32 cellular contexts compared by ENCODE assay signal in genomic region chr7:48627153-48627552, GRCh38.
"Had no signal": no experiment of that assay in that cellular context is flagged by ENCODE, and none has a peak within 500 bp of the region (broad histone marks: within the 10 kb centered on the region; RNA-seq: fewer than 3 reads in every experiment).

No MANE protein-coding gene starts in this region.

- H3K9me3 Mint-ChIP-seq: activated CD4-positive, alpha-beta memory T cell treated with anti-CD3 and anti-CD28 coated beads, Interleukin-2, amount 10 ng/mL, durations not matched to agents 7 days and 5 days; activated CD4-positive, alpha-beta T cell treated with anti-CD3 and anti-CD28 coated beads, Interleukin-2, amount 10 ng/mL, durations not matched to agents 24 days and 14 days; activated naive CD4-positive, alpha-beta T cell treated with anti-CD3 and anti-CD28 coated beads for 36 hours; activated T-helper 1 cell treated with anti-CD3 and anti-CD28 coated beads, Interleukin-12 subunit alpha, Interleukin-12 subunit beta, Interleukin-2, Interleukin-4 antibody, amounts not matched to agents 30 ng/mL and 10 ng/mL and 1 ng/mL, durations not matched to agents 14 hours and 24 hours and 36 hours; activated T-helper 2 cell treated with anti-CD3 and anti-CD28 coated beads, Interferon-gamma antibody, Interleukin-2, Interleukin-4, amounts not matched to agents 10 μg/mL and 5 μg/mL and 100 μg/mL, durations not matched to agents 14 hours and 24 hours and 36 hours had no signal

- ATAC-seq: activated CD4-positive, CD25-positive, alpha-beta regulatory T cell treated with anti-CD3 and anti-CD28 coated beads, Interleukin-2, amount 50 U/mL, for 24 hours; activated CD8-positive, alpha-beta memory T cell treated with anti-CD3 and anti-CD28 coated beads, Interleukin-2, amount 10 ng/mL, durations not matched to agents 7 days and 5 days; gastroesophageal sphincter; heart right ventricle had no signal

- H3K4me3 Mint-ChIP-seq: activated B cell treated with CpG ODN at 0.5 μM for 24 hours; activated CD4-positive, alpha-beta memory T cell treated with anti-CD3 and anti-CD28 coated beads, Interleukin-2, amount 10 ng/mL, durations not matched to agents 7 days and 5 days; activated CD4-positive, alpha-beta T cell treated with anti-CD3 and anti-CD28 coated beads, Interleukin-2, amount 10 ng/mL, durations not matched to agents 24 days and 14 days; activated CD8-positive, alpha-beta memory T cell treated with anti-CD3 and anti-CD28 coated beads, Interleukin-2, amount 10 ng/mL, durations not matched to agents 7 days and 5 days; activated naive CD4-positive, alpha-beta T cell treated with anti-CD3 and anti-CD28 coated beads for 36 hours; activated naive CD8-positive, alpha-beta T cell; activated T-helper 1 cell treated with anti-CD3 and anti-CD28 coated beads, Interleukin-12 subunit alpha, Interleukin-12 subunit beta, Interleukin-2, Interleukin-4 antibody, amounts not matched to agents 30 ng/mL and 10 ng/mL and 1 ng/mL, durations not matched to agents 14 hours and 24 hours and 36 hours; brain; T-cell had no signal

- H3K36me3 Mint-ChIP-seq: activated CD8-positive, alpha-beta memory T cell treated with anti-CD3 and anti-CD28 coated beads, Interleukin-2, amount 10 ng/mL, durations not matched to agents 7 days and 5 days; activated naive CD8-positive, alpha-beta T cell; brain; T-cell had no signal

- H3K27ac ChIP-seq: ascending aorta, breast epithelium, cardiac muscle cell, colonic mucosa, epithelial cell of prostate, esophagus squamous epithelium, gastroesophageal sphincter, heart right ventricle, hepatocyte, WERI-Rb-1 had no signal

- H3K27me3 Mint-ChIP-seq: activated B cell treated with CpG ODN at 0.5 μM for 24 hours; activated CD4-positive, alpha-beta memory T cell treated with anti-CD3 and anti-CD28 coated beads, Interleukin-2, amount 10 ng/mL, durations not matched to agents 7 days and 5 days; activated CD4-positive, alpha-beta T cell treated with anti-CD3 and anti-CD28 coated beads, Interleukin-2, amount 10 ng/mL, durations not matched to agents 24 days and 14 days; activated CD8-positive, alpha-beta memory T cell treated with anti-CD3 and anti-CD28 coated beads, Interleukin-2, amount 10 ng/mL, durations not matched to agents 7 days and 5 days; activated naive CD8-positive, alpha-beta T cell; T-cell had no signal

- H3K27ac Mint-ChIP-seq: activated B cell treated with CpG ODN at 0.5 μM for 24 hours; activated CD4-positive, alpha-beta memory T cell treated with anti-CD3 and anti-CD28 coated beads, Interleukin-2, amount 10 ng/mL, durations not matched to agents 7 days and 5 days; activated CD4-positive, alpha-beta T cell treated with anti-CD3 and anti-CD28 coated beads, Interleukin-2, amount 10 ng/mL, durations not matched to agents 24 days and 14 days; activated CD8-positive, alpha-beta memory T cell treated with anti-CD3 and anti-CD28 coated beads, Interleukin-2, amount 10 ng/mL, durations not matched to agents 7 days and 5 days; activated naive CD4-positive, alpha-beta T cell treated with anti-CD3 and anti-CD28 coated beads for 36 hours; activated naive CD8-positive, alpha-beta T cell; activated T-helper 2 cell treated with anti-CD3 and anti-CD28 coated beads, Interferon-gamma antibody, Interleukin-2, Interleukin-4, amounts not matched to agents 10 μg/mL and 5 μg/mL and 100 μg/mL, durations not matched to agents 14 hours and 24 hours and 36 hours; brain; T-cell had no signal

- DNase-seq: activated B cell treated with CpG ODN at 0.5 μM for 24 hours; activated CD4-positive, alpha-beta memory T cell treated with anti-CD3 and anti-CD28 coated beads, Interleukin-2, amount 10 ng/mL, durations not matched to agents 7 days and 5 days; activated CD4-positive, alpha-beta T cell treated with anti-CD3 and anti-CD28 coated beads, Interleukin-2, amount 10 ng/mL, durations not matched to agents 24 days and 14 days; activated CD4-positive, alpha-beta T cell treated with anti-CD3 and anti-CD28 coated beads, Interleukin-2, amount 50 U/mL, for 4 hours; activated CD8-positive, alpha-beta memory T cell treated with anti-CD3 and anti-CD28 coated beads, Interleukin-2, amount 10 ng/mL, durations not matched to agents 7 days and 5 days; activated CD8-positive, alpha-beta memory T cell treated with anti-CD3 and anti-CD28 coated beads, Interleukin-2, amount 50 U/mL, for 4 hours; activated effector memory CD4-positive, alpha-beta T cell treated with anti-CD3 and anti-CD28 coated beads, Interleukin-2, amount 50 U/mL, for 16 hours; activated naive CD4-positive, alpha-beta T cell treated with anti-CD3 and anti-CD28 coated beads for 36 hours; activated T-cell treated with anti-CD3 and anti-CD28 coated beads, Interleukin-2, amount 50 U/mL, for 1 hour; activated T-cell treated with anti-CD3 and anti-CD28 coated beads, Interleukin-2, amount 50 U/mL, for 48 hours; central memory CD4-positive, alpha-beta T cell; cerebellar nuclear complex; colonic mucosa; effector CD8-positive, alpha-beta T cell; esophagus squamous epithelium; foreskin melanocyte; heart right ventricle; SW 1271; T-cell; T1000; WERI-Rb-1 had no signal

- H3K9me3 ChIP-seq: ascending aorta, breast epithelium, colonic mucosa, esophagus squamous epithelium, gastroesophageal sphincter, heart right ventricle had no signal

- H3K4me1 Mint-ChIP-seq: activated B cell treated with CpG ODN at 0.5 μM for 24 hours; activated CD4-positive, alpha-beta memory T cell treated with anti-CD3 and anti-CD28 coated beads, Interleukin-2, amount 10 ng/mL, durations not matched to agents 7 days and 5 days; activated CD8-positive, alpha-beta memory T cell treated with anti-CD3 and anti-CD28 coated beads, Interleukin-2, amount 10 ng/mL, durations not matched to agents 7 days and 5 days had no signal

- H3K36me3 ChIP-seq: ascending aorta, breast epithelium, cardiac muscle cell, colonic mucosa, esophagus squamous epithelium, gastroesophageal sphincter, heart right ventricle, WERI-Rb-1 had no signal
